8 cellular contexts compared by ENCODE assay signal in the genomic region with DNA sequence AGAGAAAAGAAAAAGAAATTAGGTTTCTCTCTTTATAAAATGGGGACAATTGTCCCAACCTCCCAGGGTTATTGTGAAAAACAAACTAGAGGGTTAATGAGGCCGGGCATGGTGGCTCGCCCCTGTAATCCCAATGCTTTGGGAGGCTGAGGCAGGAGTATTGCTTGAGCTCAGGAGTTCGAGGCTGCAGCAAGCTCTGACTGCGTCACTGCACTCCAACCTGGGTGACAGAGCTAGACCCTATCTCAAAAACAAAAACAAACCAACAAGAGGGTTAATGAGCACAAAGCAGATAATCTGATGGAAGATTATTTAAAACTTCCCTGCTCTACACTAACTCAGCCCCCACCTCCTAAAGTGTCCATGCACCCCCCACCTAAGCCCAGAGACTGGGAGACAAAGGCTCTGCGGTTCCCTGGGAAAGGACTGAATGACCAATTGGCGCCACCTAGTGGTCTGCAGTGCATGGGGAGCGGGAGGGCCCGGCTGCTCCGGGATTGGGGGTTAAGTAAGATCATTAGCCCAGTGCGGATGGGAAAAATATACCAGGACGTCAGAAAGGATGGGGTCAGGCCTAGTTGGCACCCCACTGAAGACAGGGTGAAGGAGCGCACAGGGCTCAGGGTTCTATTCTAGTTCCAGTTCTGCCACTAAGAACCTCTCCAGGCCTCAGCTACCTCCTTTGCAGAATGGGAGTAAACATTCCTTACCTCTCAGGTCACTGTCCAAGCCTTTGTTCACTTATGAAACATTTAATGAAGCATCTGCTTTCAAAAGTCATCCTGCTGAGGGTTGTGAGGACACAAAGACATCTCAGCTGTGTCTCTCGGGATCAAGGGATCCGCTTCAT. TPM values are rescaled to one million over a fixed set of nuclear protein-coding genes. Genes with fewer than 3 reads are reported as not detected.
A peak's percentile ranks its signal among the peaks of the same experiment; 100 is the strongest.
DNase-seq lines count a peak whose midpoint lies in the region; ATAC-seq and TF ChIP-seq lines count a peak whose summit lies in the region.

No MANE protein-coding gene starts in this region.

- peaks cover 28% of the 10 kb centered on the region for H3K4me1 ChIP-seq in BE2C
- no peaks in the 10 kb centered on the region for H3K4me1 ChIP-seq in HEK293 (ENCODE audit: control insufficient read depth, insufficient read depth, low read length)

- peak; percentile 89 for DNase-seq in BE2C
- DNase-seq in NCI-H526 (lab: John Stamatoyannopoulos, UW): peak; percentile 32 to 83
- DNase-seq in activated CD4-positive, alpha-beta T cell treated with anti-CD3 and anti-CD28 coated beads, Interleukin-2, amount 50 U/mL, for 1 hour: peak; percentile 67
- DNase-seq in dermis microvascular lymphatic vessel endothelial cell (ENCODE audit: low read depth in 2 of 2): peak; percentile 41 to 74
- DNase-seq in lower leg skin (ENCODE audit: low spot score in 2 of 2): peak; percentile 68 to 95
- DNase-seq in stimulated activated CD4-positive, alpha-beta T cell treated with anti-CD3 and anti-CD28 coated beads, TNF-alpha, amount 100 ng/mL, for 24 hours (ENCODE audit: low read depth in 3 of 3): peak; percentile 50 to 67 (median 52)

- intact Hi-C loops in lower leg skin (cut with DNase I; ENCODE audit: low total_unique reads): no loop called here

- H3K4me3 ChIP-seq in BE2C (ENCODE audit: low read depth, low read length): no peak overlapping the region
- H3K4me3 ChIP-seq in HEK293 (ENCODE audit: low read depth, low read length): no peak overlapping the region
- no peak overlapping the region for H3K4me3 ChIP-seq in lower leg skin (ENCODE audit: low read depth, poor library complexity, severe bottlenecking)

- no peak for ATAC-seq in GM21526 (IDR thresholded peaks at IDR 0.05; ENCODE audit: low FRiP score, unreplicated experiment)

- no peak for TF ChIP-seq POLR2A in lower leg skin (IDR thresholded peaks at IDR 0.05)

- POLR2A ChIA-PET in HEK293 (lab: Yijun Ruan, JAX): interaction anchor here (1.2 kb wide), 1 partner anchor 31 kb away, joined by 3 read pairs; no protein-coding TSS in a partner anchor

- CTCF ChIA-PET in HEK293 (lab: Yijun Ruan, JAX): interaction anchor here (0.6 to 3.8 kb wide), 32 partner anchors 8 to 527 kb away, joined by 3 to 68 read pairs (median 3); no protein-coding TSS in a partner anchor

- no peaks in the 10 kb centered on the region for H3K27me3 ChIP-seq in BE2C

- H3K9me3 ChIP-seq in BE2C (no peaks in the 10 kb centered on the region), HEK293 (ENCODE audit: control insufficient read depth, insufficient read depth, low read depth, low read length) (no peaks in the 10 kb centered on the region)

- 30 to 34% methylated on average over 14 of the region's 14 CpGs for WGBS in lower leg skin, 2 donors

- H3K27ac ChIP-seq in HEK293 (ENCODE audit: extremely low read depth, low read depth, low read length): no peak overlapping the region

- TF ChIP-seq CTCF in BE2C (IDR thresholded peaks at IDR 0.05; ENCODE audit: low read depth, low read length) (peak; percentile 98), HEK293 (tag by site-specific recombination; IDR thresholded peaks at IDR 0.05) (0 out of 2 replicates have a peak, but pooled peaks have one; percentile 56), lower leg skin (IDR thresholded peaks at IDR 0.05) (no peak)

- H3K36me3 ChIP-seq in BE2C: no peaks in the 10 kb centered on the region
- H3K36me3 ChIP-seq in HEK293 (ENCODE audit: control insufficient read depth in 2 of 2, insufficient read depth in 1 of 2, low read length in 2 of 2): no peaks in the 10 kb centered on the region

TF ChIP-seq in HEK293, 187 proteins besides CTCF, POLR2A, EP300 and RAD21 (continues in another document):
- TF ChIP-seq ZNF10 (tag by site-specific recombination; IDR thresholded peaks at IDR 0.05) (no peak), ZNF211 (tag by site-specific recombination; IDR thresholded peaks at IDR 0.05; ENCODE audit: low read depth) (no peak), ZNF473 (tag by site-specific recombination; IDR thresholded peaks at IDR 0.05) (no peak), IKZF3 (tag by site-specific recombination; IDR thresholded peaks at IDR 0.05) (peak; percentile 74), SP7 (tag by site-specific recombination; IDR thresholded peaks at IDR 0.05) (0 out of 2 replicates have a peak, but pooled peaks have one; percentile 18), ZBTB20 (tag by site-specific recombination; IDR thresholded peaks at IDR 0.05) (no peak), ZBTB17 (tag by site-specific recombination; IDR thresholded peaks at IDR 0.05) (peak; percentile 31; the same call in 1 of the 2 replicates)
- TF ChIP-seq, protein P1, sequence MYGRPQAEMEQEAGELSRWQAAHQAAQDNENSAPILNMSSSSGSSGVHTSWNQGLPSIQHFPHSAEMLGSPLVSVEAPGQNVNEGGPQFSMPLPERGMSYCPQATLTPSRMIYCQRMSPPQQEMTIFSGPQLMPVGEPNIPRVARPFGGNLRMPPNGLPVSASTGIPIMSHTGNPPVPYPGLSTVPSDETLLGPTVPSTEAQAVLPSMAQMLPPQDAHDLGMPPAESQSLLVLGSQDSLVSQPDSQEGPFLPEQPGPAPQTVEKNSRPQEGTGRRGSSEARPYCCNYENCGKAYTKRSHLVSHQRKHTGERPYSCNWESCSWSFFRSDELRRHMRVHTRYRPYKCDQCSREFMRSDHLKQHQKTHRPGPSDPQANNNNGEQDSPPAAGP (tag by site-specific recombination; IDR thresholded peaks at IDR 0.05): no peak
- TF ChIP-seq, protein P2, sequence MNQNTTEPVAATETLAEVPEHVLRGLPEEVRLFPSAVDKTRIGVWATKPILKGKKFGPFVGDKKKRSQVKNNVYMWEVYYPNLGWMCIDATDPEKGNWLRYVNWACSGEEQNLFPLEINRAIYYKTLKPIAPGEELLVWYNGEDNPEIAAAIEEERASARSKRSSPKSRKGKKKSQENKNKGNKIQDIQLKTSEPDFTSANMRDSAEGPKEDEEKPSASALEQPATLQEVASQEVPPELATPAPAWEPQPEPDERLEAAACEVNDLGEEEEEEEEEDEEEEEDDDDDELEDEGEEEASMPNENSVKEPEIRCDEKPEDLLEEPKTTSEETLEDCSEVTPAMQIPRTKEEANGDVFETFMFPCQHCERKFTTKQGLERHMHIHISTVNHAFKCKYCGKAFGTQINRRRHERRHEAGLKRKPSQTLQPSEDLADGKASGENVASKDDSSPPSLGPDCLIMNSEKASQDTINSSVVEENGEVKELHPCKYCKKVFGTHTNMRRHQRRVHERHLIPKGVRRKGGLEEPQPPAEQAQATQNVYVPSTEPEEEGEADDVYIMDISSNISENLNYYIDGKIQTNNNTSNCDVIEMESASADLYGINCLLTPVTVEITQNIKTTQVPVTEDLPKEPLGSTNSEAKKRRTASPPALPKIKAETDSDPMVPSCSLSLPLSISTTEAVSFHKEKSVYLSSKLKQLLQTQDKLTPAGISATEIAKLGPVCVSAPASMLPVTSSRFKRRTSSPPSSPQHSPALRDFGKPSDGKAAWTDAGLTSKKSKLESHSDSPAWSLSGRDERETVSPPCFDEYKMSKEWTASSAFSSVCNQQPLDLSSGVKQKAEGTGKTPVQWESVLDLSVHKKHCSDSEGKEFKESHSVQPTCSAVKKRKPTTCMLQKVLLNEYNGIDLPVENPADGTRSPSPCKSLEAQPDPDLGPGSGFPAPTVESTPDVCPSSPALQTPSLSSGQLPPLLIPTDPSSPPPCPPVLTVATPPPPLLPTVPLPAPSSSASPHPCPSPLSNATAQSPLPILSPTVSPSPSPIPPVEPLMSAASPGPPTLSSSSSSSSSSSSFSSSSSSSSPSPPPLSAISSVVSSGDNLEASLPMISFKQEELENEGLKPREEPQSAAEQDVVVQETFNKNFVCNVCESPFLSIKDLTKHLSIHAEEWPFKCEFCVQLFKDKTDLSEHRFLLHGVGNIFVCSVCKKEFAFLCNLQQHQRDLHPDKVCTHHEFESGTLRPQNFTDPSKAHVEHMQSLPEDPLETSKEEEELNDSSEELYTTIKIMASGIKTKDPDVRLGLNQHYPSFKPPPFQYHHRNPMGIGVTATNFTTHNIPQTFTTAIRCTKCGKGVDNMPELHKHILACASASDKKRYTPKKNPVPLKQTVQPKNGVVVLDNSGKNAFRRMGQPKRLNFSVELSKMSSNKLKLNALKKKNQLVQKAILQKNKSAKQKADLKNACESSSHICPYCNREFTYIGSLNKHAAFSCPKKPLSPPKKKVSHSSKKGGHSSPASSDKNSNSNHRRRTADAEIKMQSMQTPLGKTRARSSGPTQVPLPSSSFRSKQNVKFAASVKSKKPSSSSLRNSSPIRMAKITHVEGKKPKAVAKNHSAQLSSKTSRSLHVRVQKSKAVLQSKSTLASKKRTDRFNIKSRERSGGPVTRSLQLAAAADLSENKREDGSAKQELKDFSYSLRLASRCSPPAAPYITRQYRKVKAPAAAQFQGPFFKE (tag by site-specific recombination; IDR thresholded peaks at IDR 0.05; ENCODE audit: borderline replicate concordance): no peak
- TF ChIP-seq, protein P3, sequence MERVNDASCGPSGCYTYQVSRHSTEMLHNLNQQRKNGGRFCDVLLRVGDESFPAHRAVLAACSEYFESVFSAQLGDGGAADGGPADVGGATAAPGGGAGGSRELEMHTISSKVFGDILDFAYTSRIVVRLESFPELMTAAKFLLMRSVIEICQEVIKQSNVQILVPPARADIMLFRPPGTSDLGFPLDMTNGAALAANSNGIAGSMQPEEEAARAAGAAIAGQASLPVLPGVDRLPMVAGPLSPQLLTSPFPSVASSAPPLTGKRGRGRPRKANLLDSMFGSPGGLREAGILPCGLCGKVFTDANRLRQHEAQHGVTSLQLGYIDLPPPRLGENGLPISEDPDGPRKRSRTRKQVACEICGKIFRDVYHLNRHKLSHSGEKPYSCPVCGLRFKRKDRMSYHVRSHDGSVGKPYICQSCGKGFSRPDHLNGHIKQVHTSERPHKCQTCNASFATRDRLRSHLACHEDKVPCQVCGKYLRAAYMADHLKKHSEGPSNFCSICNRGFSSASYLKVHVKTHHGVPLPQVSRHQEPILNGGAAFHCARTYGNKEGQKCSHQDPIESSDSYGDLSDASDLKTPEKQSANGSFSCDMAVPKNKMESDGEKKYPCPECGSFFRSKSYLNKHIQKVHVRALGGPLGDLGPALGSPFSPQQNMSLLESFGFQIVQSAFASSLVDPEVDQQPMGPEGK (tag by site-specific recombination; IDR thresholded peaks at IDR 0.05): peak; percentile 71

RNA-seq across cellular contexts. Expression of a gene that starts 15.6 kb away (rescaled TPM):
- polyA plus RNA-seq in BE2C (2012; ENCODE audit: insufficient read depth, insufficient read length, low read depth): 4.6 TPM
- total RNA-seq in dermis microvascular lymphatic vessel endothelial cell (4.4 and 9.0 TPM in 2 replicates), lower leg skin (1 to 10 TPM in 3 of 4 donors, under 1 TPM in 1; 0.25 to 2.5 (median 1.7) TPM)

RNA-seq across cellular contexts. Expression of a gene that starts 31.8 kb away (rescaled TPM):
- 7.2 TPM for polyA plus RNA-seq in BE2C (2012; ENCODE audit: insufficient read depth, insufficient read length, low read depth)
- total RNA-seq in dermis microvascular lymphatic vessel endothelial cell (57.4 and 112 TPM in 2 replicates), lower leg skin (10 to 100 TPM in 1 of 4 donors, 1 to 10 TPM in 3; 5.7 to 15.6 (median 7.3) TPM)

RNA-seq across cellular contexts. Expression of a gene that starts 34.5 kb away (rescaled TPM):
- polyA plus RNA-seq in BE2C (2012; ENCODE audit: insufficient read depth, insufficient read length, low read depth): 1.0 TPM
- total RNA-seq in dermis microvascular lymphatic vessel endothelial cell (under 0.01 and 0.25 TPM in 2 replicates), lower leg skin (1 to 10 TPM in 2 of 4 donors, under 1 TPM in 1, not detected in 1; 0.15 to 1.8 (median 1.1) TPM)

Comparison
In these comparisons a context has a peak if more than half of its experiments do, and no peak if none do; other contexts are left out.
1. CTCF ChIP-seq: peak in BE2C (single experiment) and HEK293 (single experiment); none in lower leg skin (0 of 3).
2. Peak in every context shown above with its lines, with median percentiles within 50 percentile points of each other: DNase-seq.